In genomic region chr14:103527408-103528157, GRCh38 we compare ENCODE assay signal across 8 cellular contexts. TPM values are rescaled to one million over a fixed set of nuclear protein-coding genes. Genes with fewer than 3 reads are reported as not detected.
DNase-seq lines count a peak whose midpoint lies in the region; ATAC-seq and TF ChIP-seq lines count a peak whose summit lies in the region.

No MANE protein-coding gene starts in this region.

- peaks cover 3% of the 10 kb centered on the region for H3K36me3 Mint-ChIP-seq in activated CD8-positive, alpha-beta T cell treated with anti-CD3 and anti-CD28 coated beads, Interleukin-2, amount 10 ng/mL, durations not matched to agents 7 days and 5 days (ENCODE audit: low read depth)

- POLR2A ChIA-PET in activated CD8-positive, alpha-beta T cell treated with anti-CD3 and anti-CD28 coated beads, Interleukin-2, amount 10 ng/mL, durations not matched to agents 7 days and 5 days (lab: Charles Lee), result interaction anchor here (1.6 to 4.1 kb wide), 2 partner anchors 32 to 35 kb away, joined by 3 to 16 read pairs; partner anchors contain the start of genes BAG5 and COA8

- H3K4me3 Mint-ChIP-seq in activated CD8-positive, alpha-beta T cell treated with anti-CD3 and anti-CD28 coated beads, Interleukin-2, amount 10 ng/mL, durations not matched to agents 7 days and 5 days, result peak overlapping the region; percentile 95

- H3K27me3 ChIP-seq in testis, result no peaks in the 10 kb centered on the region

- TF ChIP-seq POLR2A in testis (IDR thresholded peaks at IDR 0.05), result no peak

- ATAC-seq in HG02973 (IDR thresholded peaks at IDR 0.05; ENCODE audit: unreplicated experiment), result peak; percentile 51
- no peak for ATAC-seq in activated CD8-positive, alpha-beta T cell treated with anti-CD3 and anti-CD28 coated beads, Interleukin-2, amount 10 ng/mL, durations not matched to agents 7 days and 5 days

- no peak for TF ChIP-seq CTCF in testis (IDR thresholded peaks at IDR 0.05)

- H3K4me1 Mint-ChIP-seq in activated CD8-positive, alpha-beta T cell treated with anti-CD3 and anti-CD28 coated beads, Interleukin-2, amount 10 ng/mL, durations not matched to agents 7 days and 5 days (ENCODE audit: low read depth), result peaks cover 49% of the 10 kb centered on the region

- H3K27ac Mint-ChIP-seq in activated CD8-positive, alpha-beta T cell treated with anti-CD3 and anti-CD28 coated beads, Interleukin-2, amount 10 ng/mL, durations not matched to agents 7 days and 5 days, result peak overlapping the region; percentile 97

- CTCF ChIA-PET in activated CD8-positive, alpha-beta T cell treated with anti-CD3 and anti-CD28 coated beads, Interleukin-2, amount 10 ng/mL, durations not matched to agents 7 days and 5 days (lab: Charles Lee), result interaction anchor here (0.6 to 2.9 kb wide), 3 partner anchors 9 to 28 kb away, joined by 3 to 15 read pairs (median 3); no protein-coding TSS in a partner anchor

- WGBS in testis, 2 donors, result 66 to 72% methylated on average over 9 to 14 of the region's 14 CpGs

- no peaks in the 10 kb centered on the region for H3K9me3 Mint-ChIP-seq in activated CD8-positive, alpha-beta T cell treated with anti-CD3 and anti-CD28 coated beads, Interleukin-2, amount 10 ng/mL, durations not matched to agents 7 days and 5 days (ENCODE audit: insufficient read depth)

- H3K9me3 ChIP-seq in testis, result no peaks in the 10 kb centered on the region

- peak overlapping the region; percentile 71 to 97 for H3K27ac ChIP-seq in testis

- H3K4me3 ChIP-seq in testis, result no peak overlapping the region

- peaks cover 59% of the 10 kb centered on the region for H3K4me1 ChIP-seq in testis

- intact Hi-C loops in testis (cut with DNase I; ENCODE audit: low total_unique reads), result no loop called here

- H3K36me3 ChIP-seq in testis (ENCODE audit: low read depth, missing control alignments), result no peaks in the 10 kb centered on the region

- peak; percentile 54 for DNase-seq in stimulated activated CD4-positive, alpha-beta T cell treated with anti-CD3 and anti-CD28 coated beads, Interleukin-15, amount 100 ng/mL, for 24 hours
- no peak for DNase-seq in stimulated activated CD4-positive, alpha-beta T cell treated with anti-CD3 and anti-CD28 coated beads, Interleukin-4, amount 100 ng/mL, for 4 hours
- no peak for DNase-seq in activated CD8-positive, alpha-beta T cell treated with anti-CD3 and anti-CD28 coated beads, Interleukin-2, amount 10 ng/mL, durations not matched to agents 7 days and 5 days
- DNase-seq in hepatic stellate cell (ENCODE audit: low spot score), result peak; percentile 73
- DNase-seq in testis, result no peak
- DNase-seq in effector CD4-positive, alpha-beta T cell, result no peak
- DNase-seq in effector CD8-positive, alpha-beta T cell (lab: John Stamatoyannopoulos, UW), result no peak

- H3K27me3 Mint-ChIP-seq in activated CD8-positive, alpha-beta T cell treated with anti-CD3 and anti-CD28 coated beads, Interleukin-2, amount 10 ng/mL, durations not matched to agents 7 days and 5 days (ENCODE audit: low read depth), result peaks cover 11% of the 10 kb centered on the region

RNA-seq across cellular contexts. Expression of gene TRMT61A, which starts 1.4 kb away (rescaled TPM):
- 1 to 10 TPM; 8.5 to 8.8 TPM for total RNA-seq in activated CD8-positive, alpha-beta T cell treated with anti-CD3 and anti-CD28 coated beads, Interleukin-2, amount 10 ng/mL, durations not matched to agents 7 days and 5 days
- total RNA-seq in testis, result 10 to 100 TPM; 19.1 to 29.8 TPM
- 12.1 TPM for polyA plus RNA-seq in testis (ENCODE audit: insufficient read depth, low read depth, low replicate concordance)

RNA-seq across cellular contexts. Expression of gene CKB, which starts 5.0 kb away (rescaled TPM):
- 1 to 10 TPM; 2.2 to 2.7 TPM for total RNA-seq in activated CD8-positive, alpha-beta T cell treated with anti-CD3 and anti-CD28 coated beads, Interleukin-2, amount 10 ng/mL, durations not matched to agents 7 days and 5 days
- 1,000 to 10,000 TPM; 1,148 to 1,322 TPM for total RNA-seq in testis
- polyA plus RNA-seq in testis (ENCODE audit: insufficient read depth, low read depth, low replicate concordance), result 504 TPM

RNA-seq across cellular contexts. Expression of gene BAG5, which starts 34.9 kb away (rescaled TPM):
- total RNA-seq in activated CD8-positive, alpha-beta T cell treated with anti-CD3 and anti-CD28 coated beads, Interleukin-2, amount 10 ng/mL, durations not matched to agents 7 days and 5 days, result 10 to 100 TPM; 31.1 to 33.2 TPM
- total RNA-seq in testis, result 100 to 1,000 TPM in 1 of 2 donors, 10 to 100 TPM in 1; 63.4 to 124 TPM
- 202 TPM for polyA plus RNA-seq in testis (ENCODE audit: insufficient read depth, low read depth, low replicate concordance)

RNA-seq across cellular contexts. Expression of gene COA8, which starts 35.2 kb away (rescaled TPM):
- 10 to 100 TPM; 28.3 to 34.3 TPM for total RNA-seq in activated CD8-positive, alpha-beta T cell treated with anti-CD3 and anti-CD28 coated beads, Interleukin-2, amount 10 ng/mL, durations not matched to agents 7 days and 5 days
- 10 to 100 TPM; 28.9 to 68.7 TPM for total RNA-seq in testis
- polyA plus RNA-seq in testis (ENCODE audit: insufficient read depth, low read depth, low replicate concordance), result 152 TPM

Comparison
In these comparisons a context has a peak if more than half of its experiments do, and no peak if none do; other contexts are left out.
1. DNase-seq: peak in stimulated activated CD4-positive, alpha-beta T cell treated with anti-CD3 and anti-CD28 coated beads, Interleukin-15, amount 100 ng/mL, for 24 hours (single experiment) and hepatic stellate cell (single experiment); none in stimulated activated CD4-positive, alpha-beta T cell treated with anti-CD3 and anti-CD28 coated beads, Interleukin-4, amount 100 ng/mL, for 4 hours (0 of 2), activated CD8-positive, alpha-beta T cell treated with anti-CD3 and anti-CD28 coated beads, Interleukin-2, amount 10 ng/mL, durations not matched to agents 7 days and 5 days (single experiment), testis (single experiment), effector CD4-positive, alpha-beta T cell (single experiment) and effector CD8-positive, alpha-beta T cell (single experiment).
2. RNA of gene CKB, which starts 5.0 kb away (total RNA-seq): 1,148 to 1,322 TPM in testis; 2.2 to 2.7 TPM in activated CD8-positive, alpha-beta T cell treated with anti-CD3 and anti-CD28 coated beads, Interleukin-2, amount 10 ng/mL, durations not matched to agents 7 days and 5 days; every median in the first group is over 100 times any median in the second.